In the genomic region with DNA sequence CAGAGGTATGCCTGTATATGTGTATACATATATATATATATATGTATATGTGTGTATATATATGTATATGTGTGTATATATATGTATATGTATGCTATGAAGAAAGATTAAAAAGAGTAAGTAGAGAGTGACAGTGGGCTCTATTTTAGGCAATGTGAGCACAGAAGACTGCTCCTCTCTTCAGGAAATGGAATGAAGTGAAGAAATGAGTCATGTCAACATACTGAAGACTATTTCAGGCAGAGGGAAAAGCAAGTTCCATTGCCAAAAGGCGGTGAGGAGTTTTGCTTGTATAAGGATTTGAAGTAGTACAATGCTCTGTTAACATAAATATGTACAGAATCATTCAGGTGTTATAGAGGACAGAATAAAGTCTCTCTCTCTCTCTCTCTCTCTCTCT, we compare ENCODE assay signal across 17 cellular contexts.
"Had no signal": no experiment of that assay in that cellular context is flagged by ENCODE, and none has a peak within 500 bp of the region (broad histone marks: within the 10 kb centered on the region; RNA-seq: fewer than 3 reads in every experiment).

No MANE protein-coding gene starts in this region.

- H3K4me3 ChIP-seq: colonic mucosa, left ventricle myocardium inferior, SJSA1, skin epidermis, transverse colon had no signal

- H3K27ac Mint-ChIP-seq: activated naive CD4-positive, alpha-beta T cell treated with anti-CD3 and anti-CD28 coated beads, Interleukin-2, amount 50 U/mL, for 72 hours; nephron progenitor cell; stimulated activated effector memory CD8-positive, alpha-beta T cell treated with anti-CD3 and anti-CD28 coated beads, Interleukin-12 subunit alpha, Interleukin-12 subunit beta, amount 100 ng/mL, for 72 hours had no signal

- H3K4me1 Mint-ChIP-seq: nephron progenitor cell; stimulated activated effector memory CD8-positive, alpha-beta T cell treated with anti-CD3 and anti-CD28 coated beads, Interleukin-12 subunit alpha, Interleukin-12 subunit beta, amount 100 ng/mL, for 72 hours had no signal

- H3K9me3 Mint-ChIP-seq: activated naive CD4-positive, alpha-beta T cell treated with anti-CD3 and anti-CD28 coated beads, Interleukin-2, amount 50 U/mL, for 72 hours; activated T-cell treated with anti-CD3 and anti-CD28 coated beads, Interleukin-2, amount 50 U/mL, for 4 hours had no signal

- H3K36me3 Mint-ChIP-seq: activated naive CD4-positive, alpha-beta T cell treated with anti-CD3 and anti-CD28 coated beads, Interleukin-2, amount 50 U/mL, for 72 hours; stimulated activated effector memory CD8-positive, alpha-beta T cell treated with anti-CD3 and anti-CD28 coated beads, Interleukin-12 subunit alpha, Interleukin-12 subunit beta, amount 100 ng/mL, for 72 hours had no signal

- H3K4me3 Mint-ChIP-seq: activated T-cell treated with anti-CD3 and anti-CD28 coated beads, Interleukin-2, amount 50 U/mL, for 4 hours; nephron progenitor cell; stimulated activated effector memory CD8-positive, alpha-beta T cell treated with anti-CD3 and anti-CD28 coated beads, Interleukin-12 subunit alpha, Interleukin-12 subunit beta, amount 100 ng/mL, for 72 hours had no signal

- DNase-seq: activated effector memory CD4-positive, alpha-beta T cell treated with anti-CD3 and anti-CD28 coated beads, Interleukin-2, amount 50 U/mL, for 16 hours; activated T-cell treated with anti-CD3 and anti-CD28 coated beads, Interleukin-2, amount 50 U/mL, for 4 hours; amniotic stem cell; colonic mucosa; effector CD4-positive, alpha-beta T cell; glutamatergic neuron; islet precursor cell; left ventricle myocardium inferior; mesenchymal stem cell; nephron progenitor cell; SW 1271; transverse colon had no signal

- H3K27ac ChIP-seq: colonic mucosa, left ventricle myocardium inferior, SJSA1, skin epidermis, transverse colon had no signal

- H3K4me1 ChIP-seq: colonic mucosa, left ventricle myocardium inferior, SJSA1, transverse colon had no signal

- H3K36me3 ChIP-seq: colonic mucosa, left ventricle myocardium inferior, SJSA1, transverse colon had no signal

- ATAC-seq: activated CD4-positive, CD25-positive, alpha-beta regulatory T cell treated with anti-CD3 and anti-CD28 coated beads, Interleukin-2, amount 50 U/mL, for 24 hours; activated naive CD4-positive, alpha-beta T cell treated with anti-CD3 and anti-CD28 coated beads, Interleukin-2, amount 50 U/mL, for 72 hours; activated T-cell treated with anti-CD3 and anti-CD28 coated beads, Interleukin-2, amount 50 U/mL, for 4 hours; stimulated activated effector memory CD8-positive, alpha-beta T cell treated with anti-CD3 and anti-CD28 coated beads, Interleukin-12 subunit alpha, Interleukin-12 subunit beta, amount 100 ng/mL, for 72 hours had no signal

- H3K9me3 ChIP-seq: colonic mucosa, left ventricle myocardium inferior, SJSA1, transverse colon had no signal

- H3K27me3 ChIP-seq: colonic mucosa, SJSA1, transverse colon had no signal
